ENCODE assay signal across 9 cellular contexts in the genomic region with DNA sequence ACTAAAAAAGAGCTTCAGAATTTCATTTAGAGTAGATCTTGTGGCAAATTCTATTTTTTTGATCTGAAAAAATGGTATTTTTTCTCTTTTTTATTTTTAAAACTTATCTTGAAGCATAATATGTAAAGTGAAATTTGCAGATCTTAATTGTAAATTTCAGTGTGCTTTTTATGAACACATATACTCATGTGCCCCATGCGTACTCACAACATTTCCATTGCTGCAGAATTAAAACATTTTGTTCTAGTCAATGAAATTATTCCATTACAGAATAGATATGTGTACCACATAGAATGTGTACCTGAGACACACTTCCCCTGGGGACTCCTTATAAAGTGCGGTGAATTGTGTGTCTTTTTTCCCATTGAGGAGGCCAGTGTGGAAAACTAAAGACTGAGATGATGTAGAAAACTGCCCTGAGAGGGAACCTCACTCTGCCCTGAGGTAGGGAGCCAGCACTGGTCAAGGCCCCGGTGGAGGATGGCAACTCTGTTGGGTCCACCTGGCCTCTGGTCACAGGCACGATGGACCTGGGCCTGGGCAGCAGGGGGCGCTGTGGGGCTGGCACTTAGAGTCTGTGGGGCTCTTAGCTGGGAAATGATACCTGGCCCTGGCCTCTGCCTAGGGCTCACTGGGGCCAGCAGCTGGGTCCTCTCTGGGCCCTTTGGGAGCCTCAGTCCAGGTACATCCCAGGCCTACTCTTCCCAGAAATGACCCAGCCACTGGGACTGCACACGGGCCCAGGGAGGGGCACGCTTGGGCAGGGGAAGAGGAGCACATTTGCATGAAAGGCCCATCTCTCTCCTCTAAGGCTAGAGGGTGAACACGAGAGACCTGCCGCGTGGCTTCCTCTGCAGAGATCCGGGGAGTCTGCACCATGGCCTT.
DNase-seq lines count a peak whose midpoint lies in the region; ATAC-seq and TF ChIP-seq lines count a peak whose summit lies in the region.
"Had no signal": no experiment of that assay in that cellular context is flagged by ENCODE, and none has a peak within 500 bp of the region (broad histone marks: within the 10 kb centered on the region; RNA-seq: fewer than 3 reads in every experiment).

No MANE protein-coding gene starts in this region.

- H3K79me2 ChIP-seq in Loucy (ENCODE audit: insufficient read depth, low read length) = no peaks in the 10 kb centered on the region

- no peaks in the 10 kb centered on the region for H4K20me1 ChIP-seq in Loucy (ENCODE audit: insufficient read depth, low read length, poor library complexity, severe bottlenecking)

- H3K4me1 ChIP-seq in Loucy (ENCODE audit: insufficient read depth, low read length, poor library complexity, severe bottlenecking) (no peaks in the 10 kb centered on the region), upper lobe of left lung (peaks cover 3 to 14% (median 10%) of the 10 kb centered on the region in 4 donors)

- peak; percentile 94 for TF ChIP-seq CTCF in Loucy (conservative IDR thresholded peaks at IDR 0.05; ENCODE audit: low read length)
- peak; percentile 27 to 54 (median 36) for TF ChIP-seq CTCF in nephron (IDR thresholded peaks at IDR 0.05; ENCODE audit: unreplicated experiment in 3 of 3)
- peak in 5 of 6 experiments; percentile 25 to 60 (median 45) for TF ChIP-seq CTCF in upper lobe of left lung (IDR thresholded peaks at IDR 0.05)

- no peaks in the 10 kb centered on the region for H3K36me3 ChIP-seq in Loucy (ENCODE audit: insufficient read depth, low read length)
- no peaks in the 10 kb centered on the region for H3K36me3 ChIP-seq in upper lobe of left lung

- DNase-seq in NCI-H2196 (lab: John Stamatoyannopoulos, UW; ENCODE audit: unreplicated experiment) = peak; percentile 13
- no peak for DNase-seq in NCI-H2196 treated with DMSO at 0.1 percent for 48 hours (lab: John Stamatoyannopoulos, UW; ENCODE audit: unreplicated experiment)
- peak; percentile 6 to 19 for DNase-seq in activated CD4-positive, alpha-beta T cell treated with anti-CD3 and anti-CD28 coated beads, Interleukin-2, amount 50 U/mL, for 24 hours (ENCODE audit: low read depth in 1 of 2, low spot score in 1 of 2)
- peak; percentile 71 to 91 for DNase-seq in upper lobe of left lung
- no peak for DNase-seq in NCI-H1048 (lab: John Stamatoyannopoulos, UW)

- H3K4me2 ChIP-seq in Loucy (ENCODE audit: low read depth, low read length, poor library complexity, severe bottlenecking) = no peak overlapping the region

- H3K4me3 Mint-ChIP-seq in nephron = no peak overlapping the region

- H3K9ac ChIP-seq in Loucy (ENCODE audit: low read depth, low read length, poor library complexity, severe bottlenecking) = no peak overlapping the region

- H3F3A ChIP-seq in Loucy (ENCODE audit: low read depth) = no peaks in the 10 kb centered on the region

- no peak for TF ChIP-seq POLR2A in upper lobe of left lung (IDR thresholded peaks at IDR 0.05)

- no peaks in the 10 kb centered on the region for H3K4me1 Mint-ChIP-seq in nephron

- peak overlapping the region in 1 of 4 donors; percentile 59 for H3K27ac ChIP-seq in upper lobe of left lung
- H3K27ac ChIP-seq: epithelial cell of prostate had no signal

- H3K36me3 Mint-ChIP-seq in nephron (ENCODE audit: low read depth) = no peaks in the 10 kb centered on the region

- H3K9me3 Mint-ChIP-seq in nephron = peaks cover 4% of the 10 kb centered on the region

- no peaks in the 10 kb centered on the region for H3K9me3 ChIP-seq in Loucy (ENCODE audit: insufficient read depth, low read depth, low read length)
- H3K9me3 ChIP-seq in upper lobe of left lung = no peaks in the 10 kb centered on the region

- H3K4me3 ChIP-seq in Loucy (ENCODE audit: low read length, poor library complexity, severe bottlenecking) (no peak overlapping the region), upper lobe of left lung (no peak overlapping the region)

- 46 to 62% methylated on average over 6 to 11 of the region's 11 CpGs for WGBS in upper lobe of left lung, 2 donors

- H3K27ac Mint-ChIP-seq in nephron = no peak overlapping the region

- 0 out of 2 replicates have a peak overlapping the region, but pooled peaks have one; percentile 36 for H2AFZ ChIP-seq in Loucy (ENCODE audit: low read length)

- H3K9me2 ChIP-seq in Loucy (replicated peaks; ENCODE audit: low read depth, low read length) = no peaks in the 10 kb centered on the region

- H3K27me3 ChIP-seq in Loucy (ENCODE audit: insufficient read depth, low read length, poor library complexity, severe bottlenecking) = no peaks in the 10 kb centered on the region
- no peaks in the 10 kb centered on the region for H3K27me3 ChIP-seq in upper lobe of left lung

- no peak for TF ChIP-seq EP300 in upper lobe of left lung (IDR thresholded peaks at IDR 0.05)

- peak; percentile 82 for ATAC-seq in esophagus mucosa
- peak; percentile 75 to 81 for ATAC-seq in upper lobe of left lung (ENCODE audit: low FRiP score in 2 of 2)

- H3K27me3 Mint-ChIP-seq in nephron (ENCODE audit: low read depth) = peaks cover 29% of the 10 kb centered on the region

Comparison
In these comparisons a context has a peak if more than half of its experiments do, and no peak if none do; other contexts are left out.
1. DNase-seq: peak in NCI-H2196 (single experiment), activated CD4-positive, alpha-beta T cell treated with anti-CD3 and anti-CD28 coated beads, Interleukin-2, amount 50 U/mL, for 24 hours (2 of 2) and upper lobe of left lung (2 of 2); none in NCI-H2196 treated with DMSO at 0.1 percent for 48 hours (single experiment) and NCI-H1048 (single experiment).
2. CTCF ChIP-seq: peak in every context shown above with its lines; median percentile 94 in Loucy; 45 in upper lobe of left lung; 36 in nephron.